Comparison of ENCODE assay signal across 8 cellular contexts in the genomic region with DNA sequence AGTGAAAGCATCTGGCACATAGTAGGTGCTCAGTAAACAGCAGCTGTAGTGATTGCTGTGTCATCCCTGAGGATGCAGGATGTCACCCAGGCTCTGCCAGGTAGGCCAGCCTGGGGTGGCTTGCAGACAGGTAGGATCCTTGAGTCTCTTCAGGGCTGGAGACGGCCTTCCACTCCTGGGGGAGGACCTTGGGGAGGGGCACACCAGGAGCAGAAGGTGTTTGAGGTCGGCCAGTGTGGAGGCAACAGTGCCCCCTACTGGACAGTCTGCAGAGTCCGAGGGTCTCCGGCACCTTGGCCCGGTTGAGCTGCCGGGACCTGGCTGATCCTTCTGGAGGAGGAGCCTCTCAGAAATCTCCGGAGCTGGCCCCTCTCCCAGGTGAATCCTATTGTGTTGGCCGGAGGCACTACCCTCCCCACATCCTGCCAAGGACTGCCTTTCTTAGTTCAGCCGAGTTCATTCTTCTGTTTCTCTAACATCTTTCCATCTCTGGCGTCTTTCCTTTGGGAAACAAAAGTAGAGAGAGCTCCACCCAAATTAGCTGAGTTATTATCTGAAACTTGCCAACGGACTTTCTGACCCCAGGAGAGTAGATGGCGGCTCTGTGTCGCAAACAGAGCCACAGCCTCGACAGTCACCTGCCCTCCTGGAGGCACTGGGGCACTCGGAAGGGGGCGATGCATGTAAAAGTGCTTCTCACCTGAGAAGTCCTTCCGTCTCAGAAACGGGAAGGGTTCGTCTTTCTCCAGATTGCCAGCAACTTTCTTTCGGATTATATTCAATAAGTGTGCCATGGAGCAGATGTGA. TPM values are rescaled to one million over a fixed set of nuclear protein-coding genes. Genes with fewer than 3 reads are reported as not detected.
DNase-seq lines count a peak whose midpoint lies in the region; ATAC-seq and TF ChIP-seq lines count a peak whose summit lies in the region.

No MANE protein-coding gene starts in this region.

- H3K27ac ChIP-seq in HUES6 (ENCODE audit: low read depth, low read length) (peak overlapping the region; percentile 55), cardiac muscle cell (no peak overlapping the region)

- H3K4me1 ChIP-seq in HUES6 (ENCODE audit: control insufficient read depth, insufficient read depth, low read length) (peaks cover 18% of the 10 kb centered on the region), cardiac muscle cell (ENCODE audit: low read depth) (no peaks in the 10 kb centered on the region)

- DNase-seq in GM12865 (ENCODE audit: low read depth): peak; percentile 70
- peak; percentile 82 for DNase-seq in activated CD8-positive, alpha-beta memory T cell treated with anti-CD3 and anti-CD28 coated beads, Interleukin-2, amount 50 U/mL, for 48 hours
- peak in 1 of 2 donors; percentile 46 for DNase-seq in cardiac muscle cell (ENCODE audit: low read depth in 1 of 2, low spot score in 1 of 2)
- DNase-seq in sciatic nerve (ENCODE audit: low spot score): no peak
- no peak for DNase-seq in LoVo (ENCODE audit: low spot score)
- no peak for DNase-seq in dedifferentiated amniotic fluid mesenchymal stem cell (ENCODE audit: extremely low spot score)

- no peak overlapping the region for H3K4me3 ChIP-seq in GM12865 (ENCODE audit: low read depth, low read length)
- peak overlapping the region; percentile 54 for H3K4me3 ChIP-seq in HUES6 (ENCODE audit: low read depth, low read length)
- H3K4me3 ChIP-seq in cardiac muscle cell: no peak overlapping the region

- no peaks in the 10 kb centered on the region for H3K9me3 ChIP-seq in HUES6 (ENCODE audit: control insufficient read depth, insufficient read depth, low read depth, low read length)
- no peaks in the 10 kb centered on the region for H3K9me3 ChIP-seq in cardiac muscle cell (ENCODE audit: low read depth)

- peak; percentile 79 for TF ChIP-seq CTCF in GM12865 (IDR thresholded peaks at IDR 0.05; ENCODE audit: insufficient read depth, low read depth, low read length, missing control alignments)
- TF ChIP-seq CTCF in cardiac muscle cell (IDR thresholded peaks at IDR 0.05; ENCODE audit: low read depth, low read length): peak; percentile 70

- peak overlapping the region; percentile 67 for H3K9ac ChIP-seq in HUES6 (ENCODE audit: low read length)

- ATAC-seq in sciatic nerve: peak; percentile 4
- ATAC-seq in HG02973 (IDR thresholded peaks at IDR 0.05; ENCODE audit: unreplicated experiment): no peak

- H3K36me3 ChIP-seq in HUES6 (ENCODE audit: control insufficient read depth, insufficient read depth, low read length) (no peaks in the 10 kb centered on the region), cardiac muscle cell (no peaks in the 10 kb centered on the region)

- H3K27me3 ChIP-seq in HUES6 (ENCODE audit: control insufficient read depth, insufficient read depth, low read length) (0 out of 2 replicates have a peak, but pooled peaks cover 10% of the 10 kb centered on the region), cardiac muscle cell (peaks cover 35% of the 10 kb centered on the region)

- intact Hi-C loops in sciatic nerve (cut with DNase I): no loop called here

RNA-seq across cellular contexts. Expression of a gene that starts 41.9 kb away (rescaled TPM):
- total RNA-seq in cardiac muscle cell: 0.49 and 1.3 TPM in 2 replicates
- polyA plus RNA-seq in cardiac muscle cell: 0.98 and 2.3 TPM in 2 replicates
- total RNA-seq in sciatic nerve: 41.8 TPM

Comparison
In these comparisons a context has a peak if more than half of its experiments do, and no peak if none do; other contexts are left out.
1. DNase-seq: peak in GM12865 (single experiment) and activated CD8-positive, alpha-beta memory T cell treated with anti-CD3 and anti-CD28 coated beads, Interleukin-2, amount 50 U/mL, for 48 hours (single experiment); none in sciatic nerve (single experiment), LoVo (single experiment) and dedifferentiated amniotic fluid mesenchymal stem cell (single experiment).
2. RNA of a gene that starts 41.9 kb away (total RNA-seq): 41.8 TPM in sciatic nerve (single experiment); 0.49 to 1.3 TPM in cardiac muscle cell; every median in the first group is over 10 times any median in the second.